In the genomic region with DNA sequence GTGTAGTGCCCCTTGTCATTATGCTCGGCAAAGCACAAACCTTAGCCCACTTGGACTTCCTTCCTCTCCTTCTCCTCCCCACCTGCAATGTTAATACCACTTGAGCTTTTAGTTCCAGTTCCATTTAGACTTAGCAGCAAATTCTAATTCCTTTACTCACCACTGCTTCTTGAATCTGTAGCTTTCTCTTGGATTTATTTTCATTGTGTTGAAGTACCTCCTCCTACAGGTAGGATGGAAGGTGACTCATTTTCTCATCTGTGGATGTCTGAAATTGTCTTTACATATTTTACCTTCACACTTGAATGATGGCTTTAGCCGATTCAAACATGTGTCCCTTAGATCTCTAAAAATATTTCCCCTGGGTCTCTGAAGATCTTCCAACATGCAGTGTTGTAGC, we compare ENCODE assay signal across 15 cellular contexts. TPM values are rescaled to one million over a fixed set of nuclear protein-coding genes. Genes with fewer than 3 reads are reported as not detected.
DNase-seq lines count a peak whose midpoint lies in the region; ATAC-seq and FAIRE-seq lines count a peak whose summit lies in the region.
"Had no signal": no experiment of that assay in that cellular context is flagged by ENCODE, and none has a peak within 500 bp of the region (broad histone marks: within the 10 kb centered on the region; RNA-seq: fewer than 3 reads in every experiment).

No MANE protein-coding gene starts in this region.

- peaks cover 17 to 34% of the 10 kb centered on the region in 2 donors for H3K4me1 Mint-ChIP-seq in stimulated activated naive B cell treated with anti-CD40 and anti-IgM and Interleukin-4, amounts not matched to agents 10 μg/mL and 1 μg/mL and 100 μg/mL, for 72 hours

- no peak for ATAC-seq in stimulated activated naive B cell treated with anti-CD40 and anti-IgM and Interleukin-4, amounts not matched to agents 10 μg/mL and 1 μg/mL and 100 μg/mL, for 72 hours (replicated peaks)
- no peak for ATAC-seq in GM21717 (IDR thresholded peaks at IDR 0.05; ENCODE audit: unreplicated experiment)

- H3K4me3 Mint-ChIP-seq in stimulated activated naive B cell treated with anti-CD40 and anti-IgM and Interleukin-4, amounts not matched to agents 10 μg/mL and 1 μg/mL and 100 μg/mL, for 72 hours, result no peak overlapping the region

- no peaks in the 10 kb centered on the region for H3K36me3 Mint-ChIP-seq in stimulated activated naive B cell treated with anti-CD40 and anti-IgM and Interleukin-4, amounts not matched to agents 10 μg/mL and 1 μg/mL and 100 μg/mL, for 72 hours

- peaks cover 0 to 3% of the 10 kb centered on the region in 2 donors for H3K9me3 Mint-ChIP-seq in stimulated activated naive B cell treated with anti-CD40 and anti-IgM and Interleukin-4, amounts not matched to agents 10 μg/mL and 1 μg/mL and 100 μg/mL, for 72 hours

- peak overlapping the region; percentile 27 for H3K27ac Mint-ChIP-seq in stimulated activated naive B cell treated with anti-CD40 and anti-IgM and Interleukin-4, amounts not matched to agents 10 μg/mL and 1 μg/mL and 100 μg/mL, for 72 hours

- DNase-seq in HT-29 (ENCODE audit: low spot score) (peak; percentile 30), caudate nucleus (lab: John Stamatoyannopoulos, UW) (no peak), kidney glomerular epithelial cell (lab: John Stamatoyannopoulos, UW) (peak; percentile 11), hepatic stellate cell (ENCODE audit: low spot score) (no peak), NCI-H524 treated with DMSO at 0.1 percent for 48 hours (lab: John Stamatoyannopoulos, UW) (no peak), RCC 7860 (ENCODE audit: low spot score) (no peak)
- DNase-seq in stimulated activated naive B cell treated with anti-CD40 and anti-IgM and Interleukin-4, amounts not matched to agents 10 μg/mL and 1 μg/mL and 100 μg/mL, for 72 hours, result no peak
- DNase-seq: Karpas-422, MM.1S, NCI-H1105 treated with DMSO at 0.1 percent for 48 hours, NCI-H187 treated with DMSO at 0.1 percent for 48 hours, NCI-H446, NCI-H748 treated with DMSO at 0.1 percent for 48 hours, Peyer's patch had no signal

- peak overlapping the region; percentile 78 for H3K27ac ChIP-seq in caudate nucleus (ENCODE audit: low read depth, low read length)
- H3K27ac ChIP-seq: Peyer's patch had no signal

- FAIRE-seq in RCC 7860 (lab: Jason Lieb, UNC), result no peak

- no peaks in the 10 kb centered on the region for H3K27me3 Mint-ChIP-seq in stimulated activated naive B cell treated with anti-CD40 and anti-IgM and Interleukin-4, amounts not matched to agents 10 μg/mL and 1 μg/mL and 100 μg/mL, for 72 hours

RNA-seq across cellular contexts. Expression of a gene that starts 32.8 kb away (rescaled TPM):
- 119 and 126 TPM in 2 replicates for total RNA-seq in HT-29 (2014; rRNA removed; shearing (Covaris generic))

Comparison
In these comparisons a context has a peak if more than half of its experiments do, and no peak if none do; other contexts are left out.
1. DNase-seq: peak in HT-29 (single experiment) and kidney glomerular epithelial cell (single experiment); none in caudate nucleus (0 of 61), stimulated activated naive B cell treated with anti-CD40 and anti-IgM and Interleukin-4, amounts not matched to agents 10 μg/mL and 1 μg/mL and 100 μg/mL, for 72 hours (single experiment), hepatic stellate cell (single experiment), NCI-H524 treated with DMSO at 0.1 percent for 48 hours (single experiment) and RCC 7860 (single experiment).